17 cellular contexts compared by ENCODE assay signal in the genomic region with DNA sequence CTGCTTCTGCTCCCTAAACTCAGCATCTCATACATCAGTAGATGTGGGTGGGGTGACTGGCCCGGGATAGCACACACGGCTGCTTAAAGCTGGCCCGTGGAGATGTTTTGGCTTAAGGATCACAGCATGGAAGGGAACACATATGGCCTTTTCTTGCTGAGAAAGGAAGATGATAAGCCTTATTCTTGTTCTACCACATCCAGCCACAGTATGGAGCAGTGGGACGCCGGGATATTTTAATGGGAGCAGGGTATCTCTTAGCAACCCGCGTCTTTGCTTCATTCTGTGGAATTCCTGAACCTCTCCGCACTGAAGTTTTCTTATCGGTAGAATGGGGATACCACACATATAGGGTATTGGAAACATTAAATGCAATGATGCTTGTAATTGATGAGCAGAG.
DNase-seq lines count a peak whose midpoint lies in the region; ATAC-seq, FAIRE-seq and TF ChIP-seq lines count a peak whose summit lies in the region.
"Had no signal": no experiment of that assay in that cellular context is flagged by ENCODE, and none has a peak within 500 bp of the region (broad histone marks: within the 10 kb centered on the region; RNA-seq: fewer than 3 reads in every experiment).

No MANE protein-coding gene starts in this region.

- H4K91ac ChIP-seq in H1 (replicated peaks; ENCODE audit: insufficient read length, low read length) = no peak overlapping the region

- no peaks in the 10 kb centered on the region for H3K36me3 ChIP-seq in WERI-Rb-1
- H3K36me3 ChIP-seq in H1 (ENCODE audit: control insufficient read depth in 2 of 4, insufficient read depth in 4 of 4, low read length in 3 of 4) = no peaks in the 10 kb centered on the region

- no peak overlapping the region for H3K23ac ChIP-seq in H1 (ENCODE audit: insufficient read length)

- no peak overlapping the region for H3K4me2 ChIP-seq in H1 (ENCODE audit: insufficient read depth in 1 of 2, low read depth in 2 of 2, low read length in 2 of 2)

- H2BK20ac ChIP-seq in H1 (ENCODE audit: low read length) = no peak overlapping the region

- peaks cover 55% of the 10 kb centered on the region for H3K27me3 Mint-ChIP-seq in osteocyte (ENCODE audit: unreplicated experiment)

- DNase-seq in DMS 273 (lab: John Stamatoyannopoulos, UW; ENCODE audit: unreplicated experiment) (peak; percentile 7), DMS 273 treated with DMSO at 0.1 percent for 48 hours (lab: John Stamatoyannopoulos, UW) (no peak), WERI-Rb-1 (peak; percentile 33), H1 (ENCODE audit: low read depth in 1 of 2, low spot score in 2 of 2) (peak in 1 of 2 experiments; percentile 44), osteocyte (ENCODE audit: extremely low spot score, unreplicated experiment) (peak; percentile 56), NCI-H748 (lab: John Stamatoyannopoulos, UW; ENCODE audit: unreplicated experiment) (no peak), RPMI8226 (no peak)
- DNase-seq: CD4-positive, alpha-beta memory T cell; DND-41; KBM-7; MV-4-11; NCI-H1436 treated with DMSO at 0.1 percent for 48 hours; NCI-H2029 treated with DMSO at 0.1 percent for 48 hours; NCI-H510A had no signal

- H3K9ac ChIP-seq in H1 (replicated peaks in 1 of 4; ENCODE audit: extremely low read depth in 1 of 4, low read depth in 3 of 4, low read length in 3 of 4) = no peak overlapping the region

- TF ChIP-seq EP300 in H1 (IDR thresholded peaks at IDR 0.05; ENCODE audit: borderline replicate concordance in 1 of 2, low read depth in 2 of 2, low read length in 2 of 2) = no peak

- no peak overlapping the region for H2BK120ac ChIP-seq in H1 (replicated peaks; ENCODE audit: low read depth, low read length)

- H3K4me1 ChIP-seq in H1 (replicated peaks in 1 of 4; ENCODE audit: control insufficient read depth in 3 of 4, insufficient read depth in 4 of 4, low read length in 3 of 4) = peaks cover 1 to 13% (median 3%) of the 10 kb centered on the region in 4 experiments; a peak in 5 of 7 replicates

- peak; percentile 35 to 44 for TF ChIP-seq RAD21 in H1 (IDR thresholded peaks at IDR 0.05 in 1 of 2, conservative IDR thresholded peaks at IDR 0.05 in 1 of 2; ENCODE audit: low read depth in 2 of 2, low read length in 2 of 2)

- no peak for TF ChIP-seq POLR2A in H1 (IDR thresholded peaks at IDR 0.05; ENCODE audit: control extremely low read depth in 1 of 2, low read depth in 2 of 2, low read length in 2 of 2)

- no peak overlapping the region for H3K4me3 ChIP-seq in WERI-Rb-1 (ENCODE audit: low read depth, low read length)
- no peak overlapping the region for H3K4me3 ChIP-seq in H1 (ENCODE audit: extremely low read depth in 1 of 4, insufficient read depth in 2 of 4, low read depth in 3 of 4, low read length in 4 of 4)

- H3K18ac ChIP-seq in H1 (ENCODE audit: extremely low read depth, low read length) = no peak overlapping the region

- H3K36me3 Mint-ChIP-seq in osteocyte (ENCODE audit: unreplicated experiment) = no peaks in the 10 kb centered on the region
- H3K36me3 Mint-ChIP-seq: CD4-positive, alpha-beta memory T cell had no signal

- no peak overlapping the region for H3K4me3 Mint-ChIP-seq in osteocyte (ENCODE audit: unreplicated experiment)
- H3K4me3 Mint-ChIP-seq: CD4-positive, alpha-beta memory T cell had no signal

- no peak overlapping the region for H2BK12ac ChIP-seq in H1 (ENCODE audit: low read depth, low read length)

- no peaks in the 10 kb centered on the region for H3K9me3 Mint-ChIP-seq in osteocyte (ENCODE audit: unreplicated experiment)
- H3K9me3 Mint-ChIP-seq: CD4-positive, alpha-beta memory T cell had no signal

- no peaks in the 10 kb centered on the region for H3K79me2 ChIP-seq in H1 (ENCODE audit: control insufficient read depth in 1 of 2, insufficient read depth in 2 of 2, low read length in 2 of 2)

- no peaks in the 10 kb centered on the region for H3K79me1 ChIP-seq in H1 (ENCODE audit: low read depth, low read length)

- H2AK5ac ChIP-seq in H1 (ENCODE audit: low read depth, low read length) = no peak overlapping the region

- H3K4ac ChIP-seq in H1 (replicated peaks; ENCODE audit: insufficient read length, low read depth, low read length) = no peak overlapping the region

- WGBS in H1 (ENCODE audit: extremely low coverage in 1 of 2, insufficient coverage in 1 of 2, insufficient read length in 1 of 2, insufficient replicate concordance in 2 of 2, low coverage in 1 of 2, low lambda C conversion rate in 2 of 2, missing lambda C conversion rate in 1 of 2), 2 experiments = 83% methylated on average over 9 of the region's 9 CpGs; no CpG with 5 or more reads in 1 of the 2 experiments

- no peak overlapping the region for H2AFZ ChIP-seq in H1 (ENCODE audit: low read length)

- TF ChIP-seq CTCF in WERI-Rb-1 (IDR thresholded peaks at IDR 0.05; ENCODE audit: low read depth, low read length) (no peak), H1 (IDR thresholded peaks at IDR 0.05; ENCODE audit: control extremely low read depth in 1 of 3, insufficient read depth in 1 of 3, low read depth in 1 of 3, low read length in 3 of 3) (peak in 2 of 3 experiments; percentile 20 to 28; a peak in 3 of 4 replicates), osteocyte (IDR thresholded peaks at IDR 0.05) (peak; percentile 29)

- no peaks in the 10 kb centered on the region for H3K23me2 ChIP-seq in H1 (ENCODE audit: low read depth, low read length)

- peaks cover 4% of the 10 kb centered on the region for H3K4me1 Mint-ChIP-seq in osteocyte (ENCODE audit: unreplicated experiment)

- CTCF ChIA-PET in H1 (lab: Charles Lee; ENCODE audit: partially characterized antibody) = interaction anchor here (0.7 to 7.9 kb wide), 20 partner anchors 11 to 1114 kb away, joined by 3 to 49 read pairs (median 4); no protein-coding TSS in a partner anchor

- H4K20me1 ChIP-seq in H1 (replicated peaks in 1 of 2; ENCODE audit: control insufficient read depth in 1 of 2, insufficient read depth in 2 of 2, low read length in 2 of 2) = no peaks in the 10 kb centered on the region

- H4K8ac ChIP-seq in H1 (ENCODE audit: extremely low read depth, insufficient read depth, low read length) = no peak overlapping the region

- H4K5ac ChIP-seq in H1 (ENCODE audit: insufficient read length, low read depth, low read length) = no peak overlapping the region

- no peak overlapping the region for H3K14ac ChIP-seq in H1 (ENCODE audit: insufficient read length)

- H2BK15ac ChIP-seq in H1 (ENCODE audit: low read length) = no peak overlapping the region

- H3K27me3 ChIP-seq in WERI-Rb-1 (ENCODE audit: insufficient read depth, low read depth, severe bottlenecking) (no peaks in the 10 kb centered on the region), H1 (replicated peaks in 1 of 4; ENCODE audit: control insufficient read depth in 3 of 4, extremely low read depth in 1 of 4, insufficient read depth in 3 of 4, low read length in 3 of 4) (no peaks in the 10 kb centered on the region)

- H3K27ac Mint-ChIP-seq in osteocyte (ENCODE audit: unreplicated experiment) = no peak overlapping the region
- H3K27ac Mint-ChIP-seq: CD4-positive, alpha-beta memory T cell had no signal

- no peak for FAIRE-seq in H1 (lab: Jason Lieb, UNC)
- FAIRE-seq: G401.6 had no signal

- no peak overlapping the region for H3K56ac ChIP-seq in H1 (replicated peaks; ENCODE audit: insufficient read length, low read depth, low read length)

- no peak overlapping the region for H2BK5ac ChIP-seq in H1 (ENCODE audit: low read depth, low read length)

- H3K9me3 ChIP-seq in WERI-Rb-1 (ENCODE audit: severe bottlenecking) = no peaks in the 10 kb centered on the region
- H3K9me3 ChIP-seq in H1 (ENCODE audit: insufficient read depth in 2 of 2, low read depth in 1 of 2, low read length in 1 of 2) = no peaks in the 10 kb centered on the region; a peak in 1 of 4 replicates

- H3K27ac ChIP-seq in WERI-Rb-1 (no peak overlapping the region), H1 (ENCODE audit: low read depth, low read length) (no peak overlapping the region)
- H3K27ac ChIP-seq: 22Rv1 had no signal

- no peak for ATAC-seq in GM21619 (IDR thresholded peaks at IDR 0.05; ENCODE audit: unreplicated experiment)

- POLR2A ChIA-PET in H1 (lab: Charles Lee; ENCODE audit: partially characterized antibody) = no interaction called here

TF ChIP-seq in H1, 55 proteins besides CTCF, POLR2A, EP300 and RAD21:
- TF ChIP-seq ASH2L (IDR thresholded peaks at IDR 0.05; ENCODE audit: low read length) = no peak
- no peak for TF ChIP-seq BRCA1 (IDR thresholded peaks at IDR 0.05; ENCODE audit: low read depth, low read length)
- TF ChIP-seq TAF7 (optimal IDR thresholded peaks at IDR 0.05; ENCODE audit: borderline replicate concordance, low read depth, low read length) = no peak
- no peak for TF ChIP-seq NRF1 (IDR thresholded peaks at IDR 0.05; ENCODE audit: low read depth, low read length)

Comparison
In these comparisons a context has a peak if more than half of its experiments do, and no peak if none do; other contexts are left out.
1. DNase-seq: peak in DMS 273 (single experiment), WERI-Rb-1 (single experiment) and osteocyte (single experiment); none in DMS 273 treated with DMSO at 0.1 percent for 48 hours (single experiment), NCI-H748 (single experiment) and RPMI8226 (single experiment).